ENCODE assay signal across 9 cellular contexts in genomic region chr4:121752142-121752541, GRCh38. TPM values are rescaled to one million over a fixed set of nuclear protein-coding genes. Genes with fewer than 3 reads are reported as not detected.
DNase-seq lines count a peak whose midpoint lies in the region; FAIRE-seq and TF ChIP-seq lines count a peak whose summit lies in the region.
"Not testable (repeated sequence)": the region's sequence is repeated elsewhere in the genome, so short reads cannot be mapped to it uniquely, and the experiment has no call there.
"Had no signal": no experiment of that assay in that cellular context is flagged by ENCODE, and none has a peak within 500 bp of the region (broad histone marks: within the 10 kb centered on the region; RNA-seq: fewer than 3 reads in every experiment).

No MANE protein-coding gene starts in this region.

- H3K27me3 ChIP-seq in bronchial epithelial cell (ENCODE audit: control insufficient read depth, insufficient read depth, low read length): not testable (repeated sequence)

- FAIRE-seq in bronchial epithelial cell (lab: Jason Lieb, UNC): not testable (repeated sequence)

- not testable (repeated sequence) for H3K4me3 ChIP-seq in bronchial epithelial cell (ENCODE audit: low read depth, low read length)

- TF ChIP-seq CTCF in bronchial epithelial cell (IDR thresholded peaks at IDR 0.05; ENCODE audit: insufficient read depth, low read length, severe bottlenecking): not testable (repeated sequence)

- DNase-seq in AG08395 (ENCODE audit: low spot score): peak; percentile 44
- peak; percentile 78 for DNase-seq in ELR (ENCODE audit: low read depth)
- peak; percentile 13 for DNase-seq in HS-5 (ENCODE audit: low read depth)
- DNase-seq in RPMI7951 (ENCODE audit: low read depth): peak; percentile 3
- DNase-seq in bronchial epithelial cell (ENCODE audit: low read depth): peak; percentile 45
- peak; percentile 34 for DNase-seq in fibroblast of peridontal ligament (ENCODE audit: extremely low read depth)
- peak; percentile 74 for DNase-seq in iris pigment epithelial cell (ENCODE audit: low read depth)

- H3K36me3 ChIP-seq in bronchial epithelial cell (ENCODE audit: control insufficient read depth, insufficient read depth, low read length): not testable (repeated sequence)

RNA-seq across cellular contexts. Expression of gene SMIM43, which starts 12.8 kb away (rescaled TPM):
- not detected in 2 replicates for total RNA-seq in RPMI7951 (2014; rRNA removed; shearing (Covaris generic))
- total RNA-seq in bronchial epithelial cell: under 0.01 TPM in 1 of 2 replicates, not detected in the other
- total RNA-seq: CD4-positive, CD25-positive, alpha-beta regulatory T cell; HepG2 had no signal

RNA-seq across cellular contexts. Expression of gene EXOSC9, which starts 49.0 kb away (rescaled TPM):
- total RNA-seq in RPMI7951 (2014; rRNA removed; shearing (Covaris generic)): 43.9 and 45.5 TPM in 2 replicates
- 17.3 and 25.3 TPM in 2 replicates for total RNA-seq in bronchial epithelial cell

RNA-seq across cellular contexts. Expression of gene ANXA5, which starts 55.4 kb away (rescaled TPM):
- 393 and 478 TPM in 2 replicates for total RNA-seq in RPMI7951 (2014; rRNA removed; shearing (Covaris generic))
- total RNA-seq in bronchial epithelial cell: 206 and 251 TPM in 2 replicates

Comparison
In these comparisons a context has a peak if more than half of its experiments do, and no peak if none do; other contexts are left out.
1. DNase-seq: peak in every context shown above with its lines; median percentile 78 in ELR; 74 in iris pigment epithelial cell; 45 in bronchial epithelial cell; 44 in AG08395; 34 in fibroblast of peridontal ligament; 13 in HS-5; 3 in RPMI7951.